Comparison of ENCODE assay signal across 11 cellular contexts in the genomic region with DNA sequence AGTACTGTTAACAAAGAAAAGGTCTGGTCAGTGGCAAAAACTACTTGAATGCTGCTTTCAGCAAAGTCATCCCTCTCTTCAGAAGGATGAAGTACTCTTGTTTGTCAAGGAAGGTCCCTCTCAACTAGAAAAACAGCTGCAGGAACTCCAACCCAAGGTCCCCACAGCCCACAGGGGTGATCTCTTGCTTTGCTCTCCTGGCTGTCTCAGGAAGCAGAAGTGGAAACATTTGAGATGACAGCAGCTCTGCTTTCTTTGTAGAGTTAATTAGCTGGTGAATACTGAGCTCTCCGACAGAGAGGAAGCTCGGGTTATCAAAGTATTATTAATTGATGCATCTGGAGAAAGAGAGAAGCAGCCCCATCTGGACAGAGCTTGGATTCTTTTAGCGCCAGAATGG.
"Had no signal": no experiment of that assay in that cellular context is flagged by ENCODE, and none has a peak within 500 bp of the region (broad histone marks: within the 10 kb centered on the region; RNA-seq: fewer than 3 reads in every experiment).

No MANE protein-coding gene starts in this region.

- H3K4me1 ChIP-seq: prostate gland, upper lobe of right lung had no signal

- H3K27ac ChIP-seq: dorsolateral prefrontal cortex, prostate gland, upper lobe of right lung had no signal

- H3K36me3 ChIP-seq: prostate gland, upper lobe of right lung had no signal

- H3K27me3 ChIP-seq: dorsolateral prefrontal cortex, upper lobe of right lung had no signal

- H3K4me3 ChIP-seq: dorsolateral prefrontal cortex, prostate gland, upper lobe of right lung had no signal

- DNase-seq: activated CD8-positive, alpha-beta memory T cell treated with anti-CD3 and anti-CD28 coated beads, Interleukin-2, amount 50 U/mL, for 4 hours; activated CD8-positive, alpha-beta T cell treated with anti-CD3 and anti-CD28 coated beads for 36 hours; activated naive CD4-positive, alpha-beta T cell; activated T-cell treated with anti-CD3 and anti-CD28 coated beads, Interleukin-2, amount 50 U/mL, for 72 hours; dorsolateral prefrontal cortex; hypothalamus; nephron progenitor cell; stimulated activated CD4-positive, alpha-beta T cell treated with anti-CD3 and anti-CD28 coated beads, Interleukin-12 subunit alpha, Interleukin-12 subunit beta, amount 100 ng/mL, for 4 hours; upper lobe of right lung had no signal

- H3K9me3 ChIP-seq: prostate gland, upper lobe of right lung had no signal

- ATAC-seq: activated CD8-positive, alpha-beta T cell treated with anti-CD3 and anti-CD28 coated beads for 36 hours; esophagus mucosa; upper lobe of right lung had no signal
